In the genomic region with DNA sequence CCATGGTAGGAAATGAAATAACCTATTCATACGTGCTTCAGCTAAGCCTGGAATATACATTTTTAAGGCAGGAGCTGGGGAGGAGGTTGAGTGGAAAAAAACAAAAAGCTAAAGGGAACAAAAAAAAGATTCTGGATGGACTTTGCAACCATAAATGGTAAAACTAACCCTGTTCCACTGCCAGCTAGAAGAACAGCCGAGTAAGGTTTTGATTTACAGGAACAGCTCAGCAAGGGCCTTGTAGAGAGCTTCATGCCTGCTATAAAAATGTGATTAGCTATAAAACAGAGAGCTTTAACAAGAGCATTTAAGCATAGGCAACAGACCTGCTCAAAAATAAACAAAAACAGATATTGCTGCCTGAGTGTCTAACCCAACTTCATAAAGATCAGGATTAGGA, we compare ENCODE assay signal across 12 cellular contexts.
DNase-seq lines count a peak whose midpoint lies in the region; ATAC-seq and TF ChIP-seq lines count a peak whose summit lies in the region.
"Had no signal": no experiment of that assay in that cellular context is flagged by ENCODE, and none has a peak within 500 bp of the region (broad histone marks: within the 10 kb centered on the region; RNA-seq: fewer than 3 reads in every experiment).

No MANE protein-coding gene starts in this region.

- WGBS in transverse colon (ENCODE audit: low coverage in 1 of 2), 2 donors: 17 to 25% methylated on average over 1 to 2 of the region's 2 CpGs

- no peak for TF ChIP-seq POLR2A in transverse colon (IDR thresholded peaks at IDR 0.05)

- TF ChIP-seq CTCF in fibroblast of pulmonary artery (IDR thresholded peaks at IDR 0.05; ENCODE audit: low read length, missing control alignments) (no peak), transverse colon (IDR thresholded peaks at IDR 0.05) (no peak), A673 (conservative IDR thresholded peaks at IDR 0.05; ENCODE audit: low read depth, low read length) (no peak)

- in situ Hi-C loops in transverse colon (cut with MboI; ENCODE audit: low pct_ligation_motif_present in 1 of 4, low pct_unique_long_range_greater_than_20kb in 1 of 4, low sequenced_read_pairs in 3 of 4): no loop called here

- no peaks in the 10 kb centered on the region for H3K27me3 Mint-ChIP-seq in activated naive CD8-positive, alpha-beta T cell treated with anti-CD3 and anti-CD28 coated beads for 36 hours
- H3K27me3 Mint-ChIP-seq: activated CD8-positive, alpha-beta memory T cell treated with anti-CD3 and anti-CD28 coated beads, Interleukin-2, amount 10 ng/mL, durations not matched to agents 7 days and 5 days had no signal

- H3K36me3 Mint-ChIP-seq in activated naive CD8-positive, alpha-beta T cell treated with anti-CD3 and anti-CD28 coated beads for 36 hours: no peaks in the 10 kb centered on the region
- H3K36me3 Mint-ChIP-seq: activated CD8-positive, alpha-beta memory T cell treated with anti-CD3 and anti-CD28 coated beads, Interleukin-2, amount 10 ng/mL, durations not matched to agents 7 days and 5 days; activated naive CD4-positive, alpha-beta T cell treated with anti-CD3 and anti-CD28 coated beads, Interleukin-2, amount 50 U/mL, for 72 hours; CD8-positive, alpha-beta T cell had no signal

- intact Hi-C loops in transverse colon (cut with DNase I; ENCODE audit: low total_unique reads) (no loop called here), A673 (cut with micrococcal nuclease; ENCODE audit: unreplicated experiment) (no loop called here)

- CTCF ChIA-PET in A673 (lab: Charles Lee): interaction anchor here (0.6 kb wide), 1 partner anchor 1118 kb away, joined by 3 read pairs; no protein-coding TSS in a partner anchor

- ATAC-seq in SK-N-SH treated with all-trans-retinoic acid at 6 μM for 48 hours: peak; percentile 83; the same call in 2 of the 3 replicates
- ATAC-seq: activated CD8-positive, alpha-beta memory T cell treated with anti-CD3 and anti-CD28 coated beads, Interleukin-2, amount 10 ng/mL, durations not matched to agents 7 days and 5 days; activated naive CD4-positive, alpha-beta T cell treated with anti-CD3 and anti-CD28 coated beads, Interleukin-2, amount 50 U/mL, for 72 hours; CD8-positive, alpha-beta T cell had no signal

- DNase-seq in fibroblast of pulmonary artery (ENCODE audit: low read depth) (peak; percentile 37), myocyte (ENCODE audit: low read depth) (peak; percentile 30), transverse colon (no peak), SW480 (ENCODE audit: low spot score) (no peak), A673 (ENCODE audit: low spot score) (no peak)
- DNase-seq in stimulated activated naive CD4-positive, alpha-beta T cell (lab: John Stamatoyannopoulos, UW): no peak
- DNase-seq in activated naive CD8-positive, alpha-beta T cell treated with anti-CD3 and anti-CD28 coated beads for 36 hours: no peak
- DNase-seq: activated CD8-positive, alpha-beta memory T cell treated with anti-CD3 and anti-CD28 coated beads, Interleukin-2, amount 10 ng/mL, durations not matched to agents 7 days and 5 days; CD8-positive, alpha-beta T cell; GF-D8 had no signal

- H3K9me3 ChIP-seq in transverse colon: no peaks in the 10 kb centered on the region
- H3K9me3 ChIP-seq in A673 (ENCODE audit: low read depth, low read length, poor library complexity, severe bottlenecking): no peaks in the 10 kb centered on the region

- H3K27ac ChIP-seq in transverse colon (peak overlapping the region; percentile 54 to 67 (median 62)), A673 (ENCODE audit: low read depth, low read length, poor library complexity, severe bottlenecking) (no peak overlapping the region)

- H3K36me3 ChIP-seq in transverse colon: no peaks in the 10 kb centered on the region
- H3K36me3 ChIP-seq in A673 (ENCODE audit: insufficient read depth, low read length, poor library complexity, severe bottlenecking): no peaks in the 10 kb centered on the region

- BruUV-seq in A673 (replicated peaks; lab: Mats Ljungman, UMichigan): no TSS peak

- H3K27me3 ChIP-seq in transverse colon (no peaks in the 10 kb centered on the region), A673 (replicated peaks; ENCODE audit: insufficient read depth, low read depth, low read length, poor library complexity) (no peaks in the 10 kb centered on the region)

- H3K27ac Mint-ChIP-seq in activated naive CD8-positive, alpha-beta T cell treated with anti-CD3 and anti-CD28 coated beads for 36 hours: no peak overlapping the region
- H3K27ac Mint-ChIP-seq: activated CD8-positive, alpha-beta memory T cell treated with anti-CD3 and anti-CD28 coated beads, Interleukin-2, amount 10 ng/mL, durations not matched to agents 7 days and 5 days; activated naive CD4-positive, alpha-beta T cell treated with anti-CD3 and anti-CD28 coated beads, Interleukin-2, amount 50 U/mL, for 72 hours; CD8-positive, alpha-beta T cell had no signal

- no peaks in the 10 kb centered on the region for H3K4me1 Mint-ChIP-seq in activated naive CD8-positive, alpha-beta T cell treated with anti-CD3 and anti-CD28 coated beads for 36 hours
- H3K4me1 Mint-ChIP-seq: activated CD8-positive, alpha-beta memory T cell treated with anti-CD3 and anti-CD28 coated beads, Interleukin-2, amount 10 ng/mL, durations not matched to agents 7 days and 5 days had no signal

- no peak overlapping the region for H3K4me3 Mint-ChIP-seq in activated naive CD8-positive, alpha-beta T cell treated with anti-CD3 and anti-CD28 coated beads for 36 hours
- H3K4me3 Mint-ChIP-seq: activated CD8-positive, alpha-beta memory T cell treated with anti-CD3 and anti-CD28 coated beads, Interleukin-2, amount 10 ng/mL, durations not matched to agents 7 days and 5 days; CD8-positive, alpha-beta T cell had no signal

- H3K4me3 ChIP-seq in fibroblast of pulmonary artery (replicated peaks; ENCODE audit: low read depth, low read length) (no peak overlapping the region), transverse colon (no peak overlapping the region), A673 (ENCODE audit: low read depth, low read length, poor library complexity, severe bottlenecking) (no peak overlapping the region)

- H3K9me3 Mint-ChIP-seq in activated naive CD8-positive, alpha-beta T cell treated with anti-CD3 and anti-CD28 coated beads for 36 hours: no peaks in the 10 kb centered on the region
- H3K9me3 Mint-ChIP-seq: CD8-positive, alpha-beta T cell had no signal

- POLR2A ChIA-PET in A673 (lab: Charles Lee; ENCODE audit: low non-redundant PET): no interaction called here

- H3K4me1 ChIP-seq in transverse colon: peaks cover 17 to 28% (median 18%) of the 10 kb centered on the region in 4 donors
- H3K4me1 ChIP-seq in A673 (ENCODE audit: insufficient read depth, low read length, poor library complexity, severe bottlenecking): peaks cover 2% of the 10 kb centered on the region

- no peak for TF ChIP-seq EP300 in transverse colon (IDR thresholded peaks at IDR 0.05; ENCODE audit: low read depth)

TF ChIP-seq in SK-N-SH treated with all-trans-retinoic acid at 6 μM for 48 hours, 23 proteins besides CTCF, POLR2A, EP300 and RAD21:
- TF ChIP-seq, protein P1, sequence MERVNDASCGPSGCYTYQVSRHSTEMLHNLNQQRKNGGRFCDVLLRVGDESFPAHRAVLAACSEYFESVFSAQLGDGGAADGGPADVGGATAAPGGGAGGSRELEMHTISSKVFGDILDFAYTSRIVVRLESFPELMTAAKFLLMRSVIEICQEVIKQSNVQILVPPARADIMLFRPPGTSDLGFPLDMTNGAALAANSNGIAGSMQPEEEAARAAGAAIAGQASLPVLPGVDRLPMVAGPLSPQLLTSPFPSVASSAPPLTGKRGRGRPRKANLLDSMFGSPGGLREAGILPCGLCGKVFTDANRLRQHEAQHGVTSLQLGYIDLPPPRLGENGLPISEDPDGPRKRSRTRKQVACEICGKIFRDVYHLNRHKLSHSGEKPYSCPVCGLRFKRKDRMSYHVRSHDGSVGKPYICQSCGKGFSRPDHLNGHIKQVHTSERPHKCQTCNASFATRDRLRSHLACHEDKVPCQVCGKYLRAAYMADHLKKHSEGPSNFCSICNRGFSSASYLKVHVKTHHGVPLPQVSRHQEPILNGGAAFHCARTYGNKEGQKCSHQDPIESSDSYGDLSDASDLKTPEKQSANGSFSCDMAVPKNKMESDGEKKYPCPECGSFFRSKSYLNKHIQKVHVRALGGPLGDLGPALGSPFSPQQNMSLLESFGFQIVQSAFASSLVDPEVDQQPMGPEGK (CRISPR knock-in tag; IDR thresholded peaks at IDR 0.05; ENCODE audit: borderline replicate concordance): no peak
- TF ChIP-seq, protein P2, sequence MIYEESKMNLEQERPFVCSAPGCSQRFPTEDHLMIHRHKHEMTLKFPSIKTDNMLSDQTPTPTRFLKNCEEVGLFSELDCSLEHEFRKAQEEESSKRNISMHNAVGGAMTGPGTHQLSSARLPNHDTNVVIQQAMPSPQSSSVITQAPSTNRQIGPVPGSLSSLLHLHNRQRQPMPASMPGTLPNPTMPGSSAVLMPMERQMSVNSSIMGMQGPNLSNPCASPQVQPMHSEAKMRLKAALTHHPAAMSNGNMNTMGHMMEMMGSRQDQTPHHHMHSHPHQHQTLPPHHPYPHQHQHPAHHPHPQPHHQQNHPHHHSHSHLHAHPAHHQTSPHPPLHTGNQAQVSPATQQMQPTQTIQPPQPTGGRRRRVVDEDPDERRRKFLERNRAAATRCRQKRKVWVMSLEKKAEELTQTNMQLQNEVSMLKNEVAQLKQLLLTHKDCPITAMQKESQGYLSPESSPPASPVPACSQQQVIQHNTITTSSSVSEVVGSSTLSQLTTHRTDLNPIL (CRISPR knock-in tag; IDR thresholded peaks at IDR 0.05; ENCODE audit: low read depth): no peak

Comparison
In these comparisons a context has a peak if more than half of its experiments do, and no peak if none do; other contexts are left out.
1. DNase-seq: peak in fibroblast of pulmonary artery (single experiment) and myocyte (single experiment); none in transverse colon (single experiment), SW480 (single experiment), stimulated activated naive CD4-positive, alpha-beta T cell (0 of 6), activated naive CD8-positive, alpha-beta T cell treated with anti-CD3 and anti-CD28 coated beads for 36 hours (single experiment) and A673 (single experiment).